ENCODE assay signal across 8 cellular contexts in genomic region chr10:130195746-130196294, GRCh38.
"Had no signal": no experiment of that assay in that cellular context is flagged by ENCODE, and none has a peak within 500 bp of the region (broad histone marks: within the 10 kb centered on the region; RNA-seq: fewer than 3 reads in every experiment).

No MANE protein-coding gene starts in this region.

- H2AFZ ChIP-seq: GM23338 had no signal

- FAIRE-seq: H1, H54, HepG2 had no signal

- DNase-seq: H9, HCEC 1CT, KG1 had no signal

- H3K27ac ChIP-seq: HL-60 had no signal

- H3K4me2 ChIP-seq: GM23338 had no signal

- ATAC-seq: GM23338, HepG2 had no signal

- H3K4me3 ChIP-seq: GM23338 had no signal
